Comparison of ENCODE assay signal across 16 cellular contexts in the genomic region with DNA sequence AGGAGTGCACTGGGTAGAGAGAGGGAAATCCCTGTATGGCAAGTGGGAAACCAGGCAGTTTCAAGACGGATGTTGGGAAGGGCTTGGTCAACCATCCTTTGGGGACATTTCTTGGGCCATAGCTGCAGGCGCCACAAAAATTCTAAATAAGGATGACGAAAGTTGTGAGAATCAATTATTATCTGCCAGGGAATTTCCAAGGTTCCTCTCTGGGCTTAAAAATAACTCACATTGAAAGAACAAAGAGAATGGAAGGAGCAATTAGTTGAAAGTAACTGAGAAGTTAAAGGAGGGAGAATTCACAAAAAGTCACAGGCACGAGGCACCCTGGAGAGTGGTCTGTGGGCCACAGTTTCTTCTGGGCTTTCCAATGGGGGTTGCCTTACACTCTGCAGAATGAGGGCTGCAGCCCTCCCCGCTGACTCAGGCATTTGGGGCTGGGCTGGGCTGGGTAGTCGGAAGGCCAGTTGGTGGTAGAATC.
DNase-seq lines count a peak whose midpoint lies in the region; ATAC-seq and TF ChIP-seq lines count a peak whose summit lies in the region.
"Had no signal": no experiment of that assay in that cellular context is flagged by ENCODE, and none has a peak within 500 bp of the region (broad histone marks: within the 10 kb centered on the region; RNA-seq: fewer than 3 reads in every experiment).

No MANE protein-coding gene starts in this region.

- no peak overlapping the region for H3K4me3 ChIP-seq in upper lobe of right lung
- H3K4me3 ChIP-seq: tibial nerve had no signal

- no peaks in the 10 kb centered on the region for H3K36me3 ChIP-seq in upper lobe of right lung

- DNase-seq in GM20000 (ENCODE audit: low spot score) (peak; percentile 76), glutamatergic neuron (no peak), upper lobe of right lung (no peak), dedifferentiated amniotic fluid mesenchymal stem cell (ENCODE audit: extremely low spot score) (no peak), DMS 273 (lab: John Stamatoyannopoulos, UW; ENCODE audit: unreplicated experiment) (no peak), ecto neural progenitor cell (ENCODE audit: low spot score) (no peak)
- DNase-seq: activated B cell treated with CpG ODN at 0.5 μM for 24 hours; activated effector memory CD4-positive, alpha-beta T cell treated with anti-CD3 and anti-CD28 coated beads, Interleukin-2, amount 50 U/mL, for 16 hours; erythroblast; NCI-H748 treated with DMSO at 0.1 percent for 48 hours; RPMI8226; stimulated activated CD4-positive, alpha-beta T cell treated with anti-CD3 and anti-CD28 coated beads, Interleukin-4, amount 100 ng/mL, for 24 hours had no signal

- H3K27me3 ChIP-seq in upper lobe of right lung = no peaks in the 10 kb centered on the region
- H3K27me3 ChIP-seq: tibial nerve had no signal

- H3K27me3 Mint-ChIP-seq in glutamatergic neuron (ENCODE audit: unreplicated experiment) = peaks cover 8% of the 10 kb centered on the region
- H3K27me3 Mint-ChIP-seq: activated B cell treated with CpG ODN at 0.5 μM for 24 hours, B cell had no signal

- no peaks in the 10 kb centered on the region for H3K9me3 ChIP-seq in upper lobe of right lung
- H3K9me3 ChIP-seq: tibial nerve had no signal

- H3K4me3 Mint-ChIP-seq in glutamatergic neuron (ENCODE audit: unreplicated experiment) = no peak overlapping the region
- H3K4me3 Mint-ChIP-seq: activated B cell treated with CpG ODN at 0.5 μM for 24 hours, B cell had no signal

- ATAC-seq in GM18498 (IDR thresholded peaks at IDR 0.05; ENCODE audit: unreplicated experiment) (peak; percentile 53), HG02884 (IDR thresholded peaks at IDR 0.05; ENCODE audit: unreplicated experiment) (peak; percentile 71), upper lobe of right lung (no peak)

- peaks cover 9% of the 10 kb centered on the region for H3K4me1 Mint-ChIP-seq in glutamatergic neuron (ENCODE audit: low read depth, unreplicated experiment)

- H3K27ac ChIP-seq in upper lobe of right lung = no peak overlapping the region

- peaks cover 4% of the 10 kb centered on the region for H3K36me3 Mint-ChIP-seq in glutamatergic neuron (ENCODE audit: unreplicated experiment)

- peak overlapping the region; percentile 12 for H3K27ac Mint-ChIP-seq in glutamatergic neuron (ENCODE audit: unreplicated experiment)
- H3K27ac Mint-ChIP-seq: activated B cell treated with CpG ODN at 0.5 μM for 24 hours, B cell had no signal

- TF ChIP-seq CTCF in GM20000 (IDR thresholded peaks at IDR 0.05; ENCODE audit: extremely low read depth, missing control alignments) (no peak), glutamatergic neuron (IDR thresholded peaks at IDR 0.05; ENCODE audit: partially characterized antibody, unreplicated experiment) (no peak), upper lobe of right lung (IDR thresholded peaks at IDR 0.05) (no peak)

- intact Hi-C loops in upper lobe of right lung (cut with DNase I) = no loop called here

- peaks cover 5% of the 10 kb centered on the region for H3K9me3 Mint-ChIP-seq in glutamatergic neuron (ENCODE audit: unreplicated experiment)
- H3K9me3 Mint-ChIP-seq: activated B cell treated with CpG ODN at 0.5 μM for 24 hours had no signal

- H3K4me1 ChIP-seq in upper lobe of right lung = peaks cover 2% of the 10 kb centered on the region
